8 cellular contexts compared by ENCODE assay signal in the genomic region with DNA sequence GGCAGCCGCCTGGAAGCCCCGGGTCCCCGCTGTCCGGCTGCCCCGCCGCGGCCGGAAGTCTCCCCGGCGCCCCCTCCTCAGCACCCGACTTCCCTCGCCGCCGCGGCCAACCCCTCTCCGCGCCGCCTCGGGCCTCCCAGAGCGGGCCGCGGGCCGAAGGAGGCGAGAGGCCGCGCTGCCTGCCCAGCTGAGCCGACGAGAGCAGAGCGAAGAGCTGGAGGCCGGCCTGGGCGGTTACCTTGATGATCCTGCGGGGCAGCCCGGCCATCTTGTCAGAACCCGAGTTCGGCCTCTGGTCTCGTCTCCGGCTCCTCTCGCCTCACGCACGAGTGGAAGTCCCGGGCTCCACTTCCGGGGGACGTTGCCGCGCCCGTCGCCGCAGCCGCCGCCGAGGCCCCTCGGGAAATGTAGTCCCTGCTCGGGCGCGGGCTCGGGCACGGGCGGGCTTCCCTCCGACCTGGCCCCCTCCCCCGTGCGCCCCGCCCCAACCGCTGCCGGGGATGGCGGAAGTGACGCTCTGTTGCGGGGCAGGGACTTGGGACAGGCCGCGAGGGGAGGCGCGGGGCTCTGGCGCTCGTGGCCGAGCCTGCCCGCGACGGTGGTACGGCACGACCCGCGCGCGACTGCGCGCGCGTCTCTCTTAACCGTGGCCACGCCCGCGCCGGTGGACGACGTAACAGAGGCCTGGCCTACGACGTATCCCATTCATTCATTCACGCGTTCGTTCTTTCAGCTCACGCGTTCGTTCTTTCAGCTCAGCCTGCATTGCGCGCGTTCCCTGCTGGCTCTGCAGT. TPM values are rescaled to one million over a fixed set of nuclear protein-coding genes. Genes with fewer than 3 reads are reported as not detected.
DNase-seq lines count a peak whose midpoint lies in the region; ATAC-seq and TF ChIP-seq lines count a peak whose summit lies in the region.

A gene with protein sequence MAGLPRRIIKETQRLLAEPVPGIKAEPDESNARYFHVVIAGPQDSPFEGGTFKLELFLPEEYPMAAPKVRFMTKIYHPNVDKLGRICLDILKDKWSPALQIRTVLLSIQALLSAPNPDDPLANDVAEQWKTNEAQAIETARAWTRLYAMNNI (minus strand): TSS at position 331 of the 794 bp plus-strand sequence. CDS start 63 bp downstream, at position 268.

- no peaks in the 10 kb centered on the region for H3K9me3 Mint-ChIP-seq in activated CD4-positive, alpha-beta T cell treated with anti-CD3 and anti-CD28 coated beads, Interleukin-2, amount 10 ng/mL, durations not matched to agents 24 days and 14 days

- H3K9me3 ChIP-seq in BLaER1 treated with 17β-estradiol and CSF1 and Interleukin-3, amounts not matched to agents 10 nM and 100 nM (replicated peaks in 1 of 11) = no peaks in the 10 kb centered on the region
- no peaks in the 10 kb centered on the region for H3K9me3 ChIP-seq in colonic mucosa

- H3K27me3 Mint-ChIP-seq in activated CD4-positive, alpha-beta T cell treated with anti-CD3 and anti-CD28 coated beads, Interleukin-2, amount 10 ng/mL, durations not matched to agents 24 days and 14 days = no peaks in the 10 kb centered on the region

- ATAC-seq in GM19328 (IDR thresholded peaks at IDR 0.05; ENCODE audit: unreplicated experiment) (peak; percentile 78), HG03469 (IDR thresholded peaks at IDR 0.05; ENCODE audit: unreplicated experiment) (peak; percentile 53)

- peak within 1 kb of the TSS; percentile 97 for H3K27ac Mint-ChIP-seq in activated CD4-positive, alpha-beta T cell treated with anti-CD3 and anti-CD28 coated beads, Interleukin-2, amount 10 ng/mL, durations not matched to agents 24 days and 14 days

- H3K4me3 Mint-ChIP-seq in activated CD4-positive, alpha-beta T cell treated with anti-CD3 and anti-CD28 coated beads, Interleukin-2, amount 10 ng/mL, durations not matched to agents 24 days and 14 days = peak within 1 kb of the TSS; percentile 94

- peak; percentile 92 for DNase-seq in NCI-H526 treated with DMSO at 0.1 percent for 48 hours (lab: John Stamatoyannopoulos, UW)
- DNase-seq in activated CD4-positive, alpha-beta T cell treated with anti-CD3 and anti-CD28 coated beads, Interleukin-2, amount 10 ng/mL, durations not matched to agents 24 days and 14 days = peak; percentile 99
- peak; percentile 97 for DNase-seq in colonic mucosa
- peak; percentile 91 to 97 (median 95) for DNase-seq in stimulated activated CD4-positive, alpha-beta T cell treated with anti-CD3 and anti-CD28 coated beads, Interleukin-1b, Interleukin-23, amount 100 ng/mL, for 24 hours (ENCODE audit: low read depth in 4 of 4, low spot score in 1 of 4)

- intact Hi-C loops in activated CD4-positive, alpha-beta T cell treated with anti-CD3 and anti-CD28 coated beads, Interleukin-2, amount 10 ng/mL, durations not matched to agents 24 days and 14 days (cut with micrococcal nuclease) = loop anchor here (1.0 to 2.0 kb wide), 6 partner anchors 21 to 661 kb away; a partner anchor contains a TSS
- intact Hi-C loops in colonic mucosa (cut with DNase I) = no loop called here

- H3K36me3 ChIP-seq in BLaER1 treated with 17β-estradiol and CSF1 and Interleukin-3, amounts not matched to agents 10 nM and 100 nM = peaks cover 0 to 8% (median 0%) of the 10 kb centered on the region in 11 experiments; a peak in 4 of 22 replicates
- no peaks in the 10 kb centered on the region for H3K36me3 ChIP-seq in colonic mucosa

- no peak for TF ChIP-seq CTCF in colonic mucosa (IDR thresholded peaks at IDR 0.05)

- H4K20me1 ChIP-seq in BLaER1 treated with 17β-estradiol and CSF1 and Interleukin-3, amounts not matched to agents 10 nM and 100 nM = peaks cover 41 to 49% (median 47%) of the 10 kb centered on the region in 11 experiments

- H3K4me3 ChIP-seq in BLaER1 treated with 17β-estradiol and CSF1 and Interleukin-3, amounts not matched to agents 10 nM and 100 nM = peak within 1 kb of the TSS; percentile 91 to 100 (median 97)
- H3K4me3 ChIP-seq in colonic mucosa = peak within 1 kb of the TSS; percentile 96

- H3K4me1 ChIP-seq in BLaER1 treated with 17β-estradiol and CSF1 and Interleukin-3, amounts not matched to agents 10 nM and 100 nM = peaks cover 39 to 47% (median 46%) of the 10 kb centered on the region in 10 experiments
- H3K4me1 ChIP-seq in colonic mucosa = peaks cover 18% of the 10 kb centered on the region

- H3K36me3 Mint-ChIP-seq in activated CD4-positive, alpha-beta T cell treated with anti-CD3 and anti-CD28 coated beads, Interleukin-2, amount 10 ng/mL, durations not matched to agents 24 days and 14 days (ENCODE audit: low read depth) = peaks cover 18% of the 10 kb centered on the region

- H3K4me1 Mint-ChIP-seq in activated CD4-positive, alpha-beta T cell treated with anti-CD3 and anti-CD28 coated beads, Interleukin-2, amount 10 ng/mL, durations not matched to agents 24 days and 14 days = peaks cover 43% of the 10 kb centered on the region

- H3K27me3 ChIP-seq in BLaER1 treated with 17β-estradiol and CSF1 and Interleukin-3, amounts not matched to agents 10 nM and 100 nM = no peaks in the 10 kb centered on the region
- no peaks in the 10 kb centered on the region for H3K27me3 ChIP-seq in colonic mucosa
- no peaks in the 10 kb centered on the region for H3K27me3 ChIP-seq in layer of hippocampus (ENCODE audit: control insufficient read depth, insufficient read depth, low read length)

- H3K4me2 ChIP-seq in BLaER1 treated with 17β-estradiol and CSF1 and Interleukin-3, amounts not matched to agents 10 nM and 100 nM = peak within 1 kb of the TSS; percentile 83 to 98 (median 91)

- H3K9ac ChIP-seq in BLaER1 treated with 17β-estradiol and CSF1 and Interleukin-3, amounts not matched to agents 10 nM and 100 nM = peak within 1 kb of the TSS; percentile 95 to 100 (median 99)
- H3K9ac ChIP-seq in colonic mucosa (ENCODE audit: low read depth in 2 of 2, low read length in 2 of 2) = peak within 1 kb of the TSS; percentile 95 to 97

- peak within 1 kb of the TSS; percentile 96 to 100 (median 99) for H3K27ac ChIP-seq in BLaER1 treated with 17β-estradiol and CSF1 and Interleukin-3, amounts not matched to agents 10 nM and 100 nM
- H3K27ac ChIP-seq in colonic mucosa (peak within 1 kb of the TSS; percentile 82), layer of hippocampus (ENCODE audit: low read depth, low read length) (peak within 1 kb of the TSS; percentile 86)

RNA-seq across cellular contexts. Expression of the gene that starts here (rescaled TPM):
- total RNA-seq in activated CD4-positive, alpha-beta T cell treated with anti-CD3 and anti-CD28 coated beads, Interleukin-2, amount 10 ng/mL, durations not matched to agents 24 days and 14 days = 225 and 243 TPM in 2 replicates
- 100 to 1,000 TPM; 106 to 137 TPM for total RNA-seq in colonic mucosa

Comparison
In these comparisons a context has a peak if more than half of its experiments do, and no peak if none do; other contexts are left out.
1. Peak in every context shown above with its lines: DNase-seq, ATAC-seq, H3K4me3 ChIP-seq and H3K27ac ChIP-seq.